In genomic region chr5:37668524-37669047, GRCh38 we compare ENCODE assay signal across 8 cellular contexts.
DNase-seq lines count a peak whose midpoint lies in the region; ATAC-seq and TF ChIP-seq lines count a peak whose summit lies in the region.

No MANE protein-coding gene starts in this region.

- no peak overlapping the region for H2BK12ac ChIP-seq in neuronal stem cell (ENCODE audit: low read length)

- H3K4me1 Mint-ChIP-seq in endodermal cell = peaks cover 10% of the 10 kb centered on the region
- peaks cover 4 to 52% (median 35%) of the 10 kb centered on the region in 7 donors for H3K4me1 Mint-ChIP-seq in naive thymus-derived CD4-positive, alpha-beta T cell
- H3K4me1 Mint-ChIP-seq in CD8-positive, alpha-beta memory T cell = peaks cover 29 to 45% (median 32%) of the 10 kb centered on the region in 3 donors
- peaks cover 26% of the 10 kb centered on the region for H3K4me1 Mint-ChIP-seq in stimulated activated effector memory CD8-positive, alpha-beta T cell treated with anti-CD3 and anti-CD28 coated beads, Interleukin-12 subunit alpha, Interleukin-12 subunit beta, amount 100 ng/mL, for 72 hours

- H3K18ac ChIP-seq in neuronal stem cell (ENCODE audit: low read length) = no peak overlapping the region

- H3K9me3 Mint-ChIP-seq in endodermal cell = no peaks in the 10 kb centered on the region
- H3K9me3 Mint-ChIP-seq in naive thymus-derived CD4-positive, alpha-beta T cell = peaks cover 0 to 10% (median under 1%) of the 10 kb centered on the region in 11 donors
- H3K9me3 Mint-ChIP-seq in CD8-positive, alpha-beta memory T cell = peaks cover 0 to 2% (median 0%) of the 10 kb centered on the region in 5 donors
- H3K9me3 Mint-ChIP-seq in stimulated activated effector memory CD8-positive, alpha-beta T cell treated with anti-CD3 and anti-CD28 coated beads, Interleukin-12 subunit alpha, Interleukin-12 subunit beta, amount 100 ng/mL, for 72 hours = no peaks in the 10 kb centered on the region

- H3K27me3 Mint-ChIP-seq in endodermal cell (ENCODE audit: insufficient read depth) = no peaks in the 10 kb centered on the region
- no peaks in the 10 kb centered on the region for H3K27me3 Mint-ChIP-seq in naive thymus-derived CD4-positive, alpha-beta T cell
- no peaks in the 10 kb centered on the region for H3K27me3 Mint-ChIP-seq in CD8-positive, alpha-beta memory T cell

- DNase-seq in DMS53 treated with DMSO at 0.1 percent for 48 hours (lab: John Stamatoyannopoulos, UW; ENCODE audit: unreplicated experiment) = peak; percentile 94
- DNase-seq in NCI-H2196 (lab: John Stamatoyannopoulos, UW; ENCODE audit: unreplicated experiment) = peak; percentile 98
- DNase-seq in endodermal cell = peak; percentile 66
- DNase-seq in naive thymus-derived CD4-positive, alpha-beta T cell = no peak
- no peak for DNase-seq in neuronal stem cell (ENCODE audit: low spot score)
- no peak for DNase-seq in AML-193 (lab: John Stamatoyannopoulos, UW)
- DNase-seq in CD8-positive, alpha-beta memory T cell = no peak
- no peak for DNase-seq in stimulated activated effector memory CD8-positive, alpha-beta T cell treated with anti-CD3 and anti-CD28 coated beads, Interleukin-12 subunit alpha, Interleukin-12 subunit beta, amount 100 ng/mL, for 72 hours (ENCODE audit: low spot score in 2 of 2)

- no peaks in the 10 kb centered on the region for H3K36me3 ChIP-seq in endodermal cell (ENCODE audit: control insufficient read depth, insufficient read depth, low read length)
- H3K36me3 ChIP-seq in naive thymus-derived CD4-positive, alpha-beta T cell (ENCODE audit: control insufficient read depth in 2 of 3, insufficient read depth in 3 of 3, low read length in 3 of 3) = no peaks in the 10 kb centered on the region
- H3K36me3 ChIP-seq in neuronal stem cell (replicated peaks in 1 of 2; ENCODE audit: control insufficient read depth in 2 of 2, insufficient read depth in 2 of 2, low read length in 2 of 2) = no peaks in the 10 kb centered on the region
- no peaks in the 10 kb centered on the region for H3K36me3 ChIP-seq in CD8-positive, alpha-beta memory T cell (ENCODE audit: insufficient read depth, low read length)

- no peak overlapping the region for H2BK15ac ChIP-seq in neuronal stem cell (ENCODE audit: low read length)

- H3K36me3 Mint-ChIP-seq in endodermal cell (ENCODE audit: low read depth) = no peaks in the 10 kb centered on the region
- peaks cover 1 to 65% (median 32%) of the 10 kb centered on the region in 5 donors for H3K36me3 Mint-ChIP-seq in naive thymus-derived CD4-positive, alpha-beta T cell
- H3K36me3 Mint-ChIP-seq in CD8-positive, alpha-beta memory T cell = peaks cover 3 to 11% (median 4%) of the 10 kb centered on the region in 3 donors
- no peaks in the 10 kb centered on the region for H3K36me3 Mint-ChIP-seq in stimulated activated effector memory CD8-positive, alpha-beta T cell treated with anti-CD3 and anti-CD28 coated beads, Interleukin-12 subunit alpha, Interleukin-12 subunit beta, amount 100 ng/mL, for 72 hours

- H2BK5ac ChIP-seq in neuronal stem cell (ENCODE audit: low read length) = no peak overlapping the region

- intact Hi-C loops in naive thymus-derived CD4-positive, alpha-beta T cell (cut with micrococcal nuclease) = no loop called here

- H3K4me3 Mint-ChIP-seq in endodermal cell = no peak overlapping the region
- H3K4me3 Mint-ChIP-seq in naive thymus-derived CD4-positive, alpha-beta T cell = no peak overlapping the region
- H3K4me3 Mint-ChIP-seq in CD8-positive, alpha-beta memory T cell = no peak overlapping the region
- H3K4me3 Mint-ChIP-seq in stimulated activated effector memory CD8-positive, alpha-beta T cell treated with anti-CD3 and anti-CD28 coated beads, Interleukin-12 subunit alpha, Interleukin-12 subunit beta, amount 100 ng/mL, for 72 hours = no peak overlapping the region

- H4K91ac ChIP-seq in neuronal stem cell (ENCODE audit: low read depth, low read length, poor library complexity) = no peak overlapping the region

- no peak overlapping the region for H3K23ac ChIP-seq in neuronal stem cell (ENCODE audit: low read depth, low read length, poor library complexity)

- 75 to 93% methylated on average over 2 of the region's 2 CpGs for WGBS in endodermal cell (ENCODE audit: insufficient coverage in 1 of 2, insufficient read length in 1 of 2), 2 experiments
- no CpG with 5 or more reads among the region's 2 CpGs for WGBS in neuronal stem cell (ENCODE audit: extremely low coverage in 2 of 2, insufficient read length in 2 of 2, insufficient replicate concordance in 1 of 2), 2 donors

- no peak overlapping the region for H3K4ac ChIP-seq in neuronal stem cell (ENCODE audit: low read length)

- CTCF ChIA-PET in naive thymus-derived CD4-positive, alpha-beta T cell (lab: Charles Lee) = no interaction called here
- CTCF ChIA-PET in CD8-positive, alpha-beta memory T cell (lab: Charles Lee) = no interaction called here

- H3K4me1 ChIP-seq in endodermal cell (ENCODE audit: control insufficient read depth, insufficient read depth, low read length) = no peaks in the 10 kb centered on the region
- H3K4me1 ChIP-seq in naive thymus-derived CD4-positive, alpha-beta T cell (ENCODE audit: control insufficient read depth in 2 of 2, insufficient read depth in 2 of 2, low read length in 2 of 2) = peaks cover 0 to 9% of the 10 kb centered on the region in 2 donors
- no peaks in the 10 kb centered on the region for H3K4me1 ChIP-seq in neuronal stem cell (ENCODE audit: control insufficient read depth in 2 of 2, insufficient read depth in 1 of 2, low read depth in 1 of 2, low read length in 2 of 2)
- H3K4me1 ChIP-seq in CD8-positive, alpha-beta memory T cell (ENCODE audit: insufficient read depth, low read length) = no peaks in the 10 kb centered on the region

- no peak overlapping the region for H3K4me3 ChIP-seq in endodermal cell (ENCODE audit: low read length)
- no peak overlapping the region for H3K4me3 ChIP-seq in naive thymus-derived CD4-positive, alpha-beta T cell (ENCODE audit: low read length)
- H3K4me3 ChIP-seq in neuronal stem cell (ENCODE audit: low read length in 2 of 2) = no peak overlapping the region
- no peak overlapping the region for H3K4me3 ChIP-seq in CD8-positive, alpha-beta memory T cell (ENCODE audit: low read length)

- H3K14ac ChIP-seq in neuronal stem cell (ENCODE audit: low read length) = no peak overlapping the region

- no peak overlapping the region for H3K27ac ChIP-seq in endodermal cell (ENCODE audit: low read depth, low read length)
- H3K27ac ChIP-seq in naive thymus-derived CD4-positive, alpha-beta T cell (ENCODE audit: low read depth, low read length) = no peak overlapping the region
- H3K27ac ChIP-seq in neuronal stem cell (replicated peaks; ENCODE audit: low read length) = no peak overlapping the region
- no peak overlapping the region for H3K27ac ChIP-seq in CD8-positive, alpha-beta memory T cell (ENCODE audit: low read depth, low read length)

- H3K27me3 ChIP-seq in endodermal cell (ENCODE audit: control insufficient read depth, insufficient read depth, low read length, poor library complexity, severe bottlenecking) = no peaks in the 10 kb centered on the region
- peaks cover 0 to 2% of the 10 kb centered on the region in 2 donors for H3K27me3 ChIP-seq in naive thymus-derived CD4-positive, alpha-beta T cell (ENCODE audit: control insufficient read depth in 2 of 2, insufficient read depth in 2 of 2, low read length in 2 of 2)
- H3K27me3 ChIP-seq in neuronal stem cell (ENCODE audit: control insufficient read depth in 3 of 3, insufficient read depth in 3 of 3, low read depth in 1 of 3, low read length in 3 of 3) = no peaks in the 10 kb centered on the region
- H3K27me3 ChIP-seq in CD8-positive, alpha-beta memory T cell (ENCODE audit: insufficient read depth, low read length, poor library complexity, severe bottlenecking) = no peaks in the 10 kb centered on the region

- TF ChIP-seq CTCF in endodermal cell (conservative IDR thresholded peaks at IDR 0.05) = no peak

- H2BK120ac ChIP-seq in neuronal stem cell (ENCODE audit: low read depth, low read length) = no peak overlapping the region

- no peak overlapping the region for H2AK5ac ChIP-seq in neuronal stem cell (ENCODE audit: low read depth, low read length)

- H3K9me3 ChIP-seq in endodermal cell (ENCODE audit: control insufficient read depth, low read length) (peaks cover 4% of the 10 kb centered on the region), neuronal stem cell (replicated peaks in 1 of 2; ENCODE audit: control insufficient read depth in 2 of 2, insufficient read depth in 1 of 2, low read depth in 1 of 2, low read length in 2 of 2) (no peaks in the 10 kb centered on the region)
- H3K9me3 ChIP-seq in naive thymus-derived CD4-positive, alpha-beta T cell (ENCODE audit: control insufficient read depth in 2 of 3, low read length in 3 of 3) = peaks cover 0 to 3% (median 0%) of the 10 kb centered on the region in 3 experiments
- H3K9me3 ChIP-seq in CD8-positive, alpha-beta memory T cell (ENCODE audit: low read length) = no peaks in the 10 kb centered on the region

- no peak overlapping the region for H4K8ac ChIP-seq in neuronal stem cell (ENCODE audit: low read depth, low read length)

- peak; percentile 32 for ATAC-seq in naive thymus-derived CD4-positive, alpha-beta T cell
- ATAC-seq in stimulated activated effector memory CD8-positive, alpha-beta T cell treated with anti-CD3 and anti-CD28 coated beads, Interleukin-12 subunit alpha, Interleukin-12 subunit beta, amount 100 ng/mL, for 72 hours = no peak

- POLR2A ChIA-PET in naive thymus-derived CD4-positive, alpha-beta T cell (lab: Charles Lee) = no interaction called here
- POLR2A ChIA-PET in CD8-positive, alpha-beta memory T cell (lab: Charles Lee) = no interaction called here

- H3K9ac ChIP-seq in endodermal cell (ENCODE audit: extremely low read depth, low read length, poor library complexity, severe bottlenecking) (no peak overlapping the region), neuronal stem cell (ENCODE audit: low read depth, low read length, poor library complexity) (no peak overlapping the region)

- H3K4me2 ChIP-seq in neuronal stem cell (ENCODE audit: insufficient read depth, low read length, poor library complexity, severe bottlenecking) = no peak overlapping the region

- H3K79me1 ChIP-seq in neuronal stem cell (ENCODE audit: low read depth, low read length) = no peaks in the 10 kb centered on the region

- H2AFZ ChIP-seq in neuronal stem cell (ENCODE audit: low read length) = no peak overlapping the region

- H3K27ac Mint-ChIP-seq in endodermal cell = peak overlapping the region; percentile 31
- no peak overlapping the region for H3K27ac Mint-ChIP-seq in naive thymus-derived CD4-positive, alpha-beta T cell
- H3K27ac Mint-ChIP-seq in CD8-positive, alpha-beta memory T cell = no peak overlapping the region
- H3K27ac Mint-ChIP-seq in stimulated activated effector memory CD8-positive, alpha-beta T cell treated with anti-CD3 and anti-CD28 coated beads, Interleukin-12 subunit alpha, Interleukin-12 subunit beta, amount 100 ng/mL, for 72 hours = no peak overlapping the region

Comparison
In these comparisons a context has a peak if more than half of its experiments do, and no peak if none do; other contexts are left out.
1. DNase-seq: peak in DMS53 treated with DMSO at 0.1 percent for 48 hours (single experiment), NCI-H2196 (single experiment) and endodermal cell (single experiment); none in naive thymus-derived CD4-positive, alpha-beta T cell (0 of 9), neuronal stem cell (single experiment), AML-193 (0 of 2), CD8-positive, alpha-beta memory T cell (0 of 5) and stimulated activated effector memory CD8-positive, alpha-beta T cell treated with anti-CD3 and anti-CD28 coated beads, Interleukin-12 subunit alpha, Interleukin-12 subunit beta, amount 100 ng/mL, for 72 hours (0 of 2).